In genomic region chr1:43521716-43522115, GRCh38 we compare ENCODE assay signal across 20 cellular contexts. TPM values are rescaled to one million over a fixed set of nuclear protein-coding genes. Genes with fewer than 3 reads are reported as not detected.
DNase-seq lines count a peak whose midpoint lies in the region; ATAC-seq, FAIRE-seq and TF ChIP-seq lines count a peak whose summit lies in the region.
"Had no signal": no experiment of that assay in that cellular context is flagged by ENCODE, and none has a peak within 500 bp of the region (broad histone marks: within the 10 kb centered on the region; RNA-seq: fewer than 3 reads in every experiment).

No MANE protein-coding gene starts in this region.

- FAIRE-seq in A549 (lab: Jason Lieb, UNC) = no peak
- no peak for FAIRE-seq in H1 (lab: Jason Lieb, UNC)
- FAIRE-seq: GM18507 had no signal

- TF ChIP-seq POLR2A in A549 (IDR thresholded peaks at IDR 0.05; ENCODE audit: low read length) (no peak), H1 (IDR thresholded peaks at IDR 0.05; ENCODE audit: control extremely low read depth in 1 of 2, low read depth in 2 of 2, low read length in 2 of 2) (no peak), uterus (IDR thresholded peaks at IDR 0.05) (no peak)

- H3K9me3 Mint-ChIP-seq in naive thymus-derived CD4-positive, alpha-beta T cell = no peaks in the 10 kb centered on the region
- H3K9me3 Mint-ChIP-seq: H9 had no signal

- H3K27me3 ChIP-seq in H1 (replicated peaks in 1 of 4; ENCODE audit: control insufficient read depth in 3 of 4, extremely low read depth in 1 of 4, insufficient read depth in 3 of 4, low read length in 3 of 4) = peaks cover 0 to 3% (median 0%) of the 10 kb centered on the region in 4 experiments; a peak in 1 of 7 replicates
- peaks cover 0 to 13% of the 10 kb centered on the region in 2 donors for H3K27me3 ChIP-seq in naive thymus-derived CD4-positive, alpha-beta T cell (ENCODE audit: control insufficient read depth in 2 of 2, insufficient read depth in 2 of 2, low read length in 2 of 2)
- H3K27me3 ChIP-seq in uterus = no peaks in the 10 kb centered on the region
- H3K27me3 ChIP-seq: BLaER1 had no signal

- peaks cover 0 to 7% (median 0%) of the 10 kb centered on the region in 7 donors for H3K4me1 Mint-ChIP-seq in naive thymus-derived CD4-positive, alpha-beta T cell
- H3K4me1 Mint-ChIP-seq: CD4-positive, CD25-positive, alpha-beta regulatory T cell had no signal

- no peak for ATAC-seq in A549
- no peak for ATAC-seq in naive thymus-derived CD4-positive, alpha-beta T cell
- no peak for ATAC-seq in GM21723 (IDR thresholded peaks at IDR 0.05; ENCODE audit: unreplicated experiment)
- ATAC-seq: PC-3 had no signal

- 74% methylated on average over 8 of the region's 8 CpGs for WGBS in A549 (ENCODE audit: missing lambda C conversion rate)
- 83% methylated on average over 8 of the region's 8 CpGs; no CpG with 5 or more reads in 1 of the 2 experiments for whole genome bisulfite sequencing in H1 (ENCODE audit: extremely low coverage in 1 of 2, insufficient coverage in 1 of 2, insufficient read length in 1 of 2, insufficient replicate concordance in 2 of 2, low coverage in 1 of 2, low lambda C conversion rate in 2 of 2, missing lambda C conversion rate in 1 of 2), 2 experiments

- H2BK20ac ChIP-seq in H1 (ENCODE audit: low read length) = no peak overlapping the region

- no peak for DNase-seq in A549 (ENCODE audit: low read depth in 1 of 2, low spot score in 1 of 2)
- DNase-seq in OCI-M1 (lab: John Stamatoyannopoulos, UW) = peak; percentile 29
- DNase-seq in H1 (ENCODE audit: low read depth in 1 of 2, low spot score in 2 of 2) = no peak
- peak; percentile 24 for DNase-seq in posterior vena cava (ENCODE audit: low spot score)
- no peak for DNase-seq in naive thymus-derived CD4-positive, alpha-beta T cell
- DNase-seq in uterus = no peak
- DNase-seq in HUDEP-2 (lab: John Stamatoyannopoulos, UW; ENCODE audit: unreplicated experiment in 76 of 76) = no peak
- DNase-seq: CD4-positive, CD25-positive, alpha-beta regulatory T cell; DMS153; H9; KBM-7; NCI-H187; NCI-H446; NCI-H524 treated with DMSO at 0.1 percent for 48 hours; NCI-H774; PC-3; Right ventricle myocardium superior had no signal

- no peak overlapping the region for H2BK5ac ChIP-seq in H1 (ENCODE audit: low read depth, low read length)

- POLR2A ChIA-PET in A549 (lab: Yijun Ruan, JAX) = interaction anchor here (0.6 kb wide), 1 partner anchor 131 kb away, joined by 3 read pairs; no protein-coding TSS in a partner anchor
- POLR2A ChIA-PET in H1 (lab: Charles Lee; ENCODE audit: partially characterized antibody) = interaction anchor here (0.8 to 2.2 kb wide), 5 partner anchors 31 to 73 kb away, joined by 3 to 7 read pairs (median 3); partner anchors contain the start of gene HYI
- POLR2A ChIA-PET in naive thymus-derived CD4-positive, alpha-beta T cell (lab: Charles Lee) = interaction anchor here (1.6 kb wide), 1 partner anchor 12 kb away, joined by 3 read pairs; no protein-coding TSS in a partner anchor

- no peak overlapping the region for H2BK12ac ChIP-seq in H1 (ENCODE audit: low read depth, low read length)

- intact Hi-C loops in posterior vena cava (cut with DNase I) (loop anchor here in 1 of 2 donors (10.0 kb wide), 1 partner anchor 297 kb away; no protein-coding TSS in a partner anchor), uterus (cut with DNase I; ENCODE audit: low total_unique reads) (no loop called here)
- intact Hi-C loops in naive thymus-derived CD4-positive, alpha-beta T cell (cut with micrococcal nuclease) = no loop called here

- peak overlapping the region; percentile 50; the same call in 1 of the 2 replicates for H2BK15ac ChIP-seq in H1 (ENCODE audit: low read length)

- TF ChIP-seq CTCF in A549 (IDR thresholded peaks at IDR 0.05) (no peak), H1 (IDR thresholded peaks at IDR 0.05; ENCODE audit: control extremely low read depth in 1 of 3, insufficient read depth in 1 of 3, low read depth in 1 of 3, low read length in 3 of 3) (no peak), uterus (IDR thresholded peaks at IDR 0.05) (no peak)

- H3K4ac ChIP-seq in H1 (replicated peaks; ENCODE audit: insufficient read length, low read depth, low read length) = no peak overlapping the region

- no peaks in the 10 kb centered on the region for H3K79me1 ChIP-seq in H1 (ENCODE audit: low read depth, low read length)

- H3K27ac ChIP-seq in A549 = peak overlapping the region; percentile 78 to 100; a peak in 5 of 6 replicates
- no peak overlapping the region for H3K27ac ChIP-seq in H1 (ENCODE audit: low read depth, low read length)
- no peak overlapping the region for H3K27ac ChIP-seq in naive thymus-derived CD4-positive, alpha-beta T cell (ENCODE audit: low read depth, low read length)
- no peak overlapping the region for H3K27ac ChIP-seq in uterus
- H3K27ac ChIP-seq: BLaER1 had no signal

- H3K18ac ChIP-seq in H1 (ENCODE audit: extremely low read depth, low read length) = no peak overlapping the region

- H3K4me3 ChIP-seq in A549 (no peak overlapping the region), H1 (ENCODE audit: extremely low read depth in 1 of 4, insufficient read depth in 2 of 4, low read depth in 3 of 4, low read length in 4 of 4) (no peak overlapping the region), uterus (no peak overlapping the region)
- no peak overlapping the region for H3K4me3 ChIP-seq in naive thymus-derived CD4-positive, alpha-beta T cell (ENCODE audit: low read length)
- H3K4me3 ChIP-seq: BLaER1 had no signal

- no peak overlapping the region for H3K4me3 Mint-ChIP-seq in naive thymus-derived CD4-positive, alpha-beta T cell
- H3K4me3 Mint-ChIP-seq: CD4-positive, CD25-positive, alpha-beta regulatory T cell; H9 had no signal

- no peaks in the 10 kb centered on the region for H3K36me3 ChIP-seq in H1 (ENCODE audit: control insufficient read depth in 2 of 4, insufficient read depth in 4 of 4, low read length in 3 of 4)
- no peaks in the 10 kb centered on the region for H3K36me3 ChIP-seq in naive thymus-derived CD4-positive, alpha-beta T cell (ENCODE audit: control insufficient read depth in 2 of 3, insufficient read depth in 3 of 3, low read length in 3 of 3)
- no peaks in the 10 kb centered on the region for H3K36me3 ChIP-seq in uterus
- H3K36me3 ChIP-seq: BLaER1 had no signal

- H3K36me3 Mint-ChIP-seq in naive thymus-derived CD4-positive, alpha-beta T cell = peaks cover 0 to 3% (median 0%) of the 10 kb centered on the region in 5 donors
- H3K36me3 Mint-ChIP-seq: CD4-positive, CD25-positive, alpha-beta regulatory T cell had no signal

- H4K8ac ChIP-seq in H1 (ENCODE audit: extremely low read depth, insufficient read depth, low read length) = no peak overlapping the region

- no peak overlapping the region for H2AFZ ChIP-seq in H1 (ENCODE audit: low read length)

- no peak overlapping the region for H2BK120ac ChIP-seq in H1 (replicated peaks; ENCODE audit: low read depth, low read length)

- TF ChIP-seq EP300 in A549 (IDR thresholded peaks at IDR 0.05) (no peak), H1 (IDR thresholded peaks at IDR 0.05; ENCODE audit: borderline replicate concordance in 1 of 2, low read depth in 2 of 2, low read length in 2 of 2) (no peak)

- no peak overlapping the region for H4K5ac ChIP-seq in H1 (ENCODE audit: insufficient read length, low read depth, low read length)

- H3K4me2 ChIP-seq in A549 (no peak overlapping the region), H1 (ENCODE audit: insufficient read depth in 1 of 2, low read depth in 2 of 2, low read length in 2 of 2) (no peak overlapping the region)
- H3K4me2 ChIP-seq: BLaER1 had no signal

- no peak overlapping the region for H3K14ac ChIP-seq in H1 (ENCODE audit: insufficient read length)

- H3K9me3 ChIP-seq in A549 (no peaks in the 10 kb centered on the region; the same call in 2 of the 3 replicates), H1 (ENCODE audit: insufficient read depth in 2 of 2, low read depth in 1 of 2, low read length in 1 of 2) (no peaks in the 10 kb centered on the region), uterus (no peaks in the 10 kb centered on the region)
- H3K9me3 ChIP-seq in naive thymus-derived CD4-positive, alpha-beta T cell (ENCODE audit: control insufficient read depth in 2 of 3, low read length in 3 of 3) = no peaks in the 10 kb centered on the region
- H3K9me3 ChIP-seq: BLaER1 had no signal

- no peaks in the 10 kb centered on the region for H4K20me1 ChIP-seq in H1 (replicated peaks in 1 of 2; ENCODE audit: control insufficient read depth in 1 of 2, insufficient read depth in 2 of 2, low read length in 2 of 2)
- H4K20me1 ChIP-seq: BLaER1 had no signal

- H3K27ac Mint-ChIP-seq in naive thymus-derived CD4-positive, alpha-beta T cell = no peak overlapping the region
- H3K27ac Mint-ChIP-seq: H9 had no signal

- H3K9ac ChIP-seq in H1 (replicated peaks in 1 of 4; ENCODE audit: extremely low read depth in 1 of 4, low read depth in 3 of 4, low read length in 3 of 4) = no peak overlapping the region
- H3K9ac ChIP-seq: BLaER1 had no signal

- H3K23me2 ChIP-seq in H1 (ENCODE audit: low read depth, low read length) = no peaks in the 10 kb centered on the region

- no peaks in the 10 kb centered on the region for H3K79me2 ChIP-seq in H1 (ENCODE audit: control insufficient read depth in 1 of 2, insufficient read depth in 2 of 2, low read length in 2 of 2)

- CTCF ChIA-PET in A549 (lab: Yijun Ruan, JAX) (interaction anchor here (0.7 to 1.1 kb wide), 3 partner anchors 9 to 15 kb away, joined by 3 to 4 read pairs (median 3); no protein-coding TSS in a partner anchor), H1 (lab: Charles Lee; ENCODE audit: partially characterized antibody) (interaction anchor here (0.9 to 1.9 kb wide), 3 partner anchors 28 to 107 kb away, joined by 3 to 5 read pairs (median 3); no protein-coding TSS in a partner anchor)
- CTCF ChIA-PET in naive thymus-derived CD4-positive, alpha-beta T cell (lab: Charles Lee) = interaction anchor here (1.1 kb wide), 1 partner anchor 8 kb away, joined by 3 read pairs; no protein-coding TSS in a partner anchor

- H4K91ac ChIP-seq in H1 (replicated peaks; ENCODE audit: insufficient read length, low read length) = no peak overlapping the region

- peaks cover 39% of the 10 kb centered on the region for H3K4me1 ChIP-seq in A549
- no peaks in the 10 kb centered on the region; a peak in 1 of 7 replicates for H3K4me1 ChIP-seq in H1 (replicated peaks in 1 of 4; ENCODE audit: control insufficient read depth in 3 of 4, insufficient read depth in 4 of 4, low read length in 3 of 4)
- H3K4me1 ChIP-seq in naive thymus-derived CD4-positive, alpha-beta T cell (ENCODE audit: control insufficient read depth in 2 of 2, insufficient read depth in 2 of 2, low read length in 2 of 2) = no peaks in the 10 kb centered on the region
- no peaks in the 10 kb centered on the region for H3K4me1 ChIP-seq in uterus
- H3K4me1 ChIP-seq: BLaER1 had no signal

- no peak overlapping the region for H3K23ac ChIP-seq in H1 (ENCODE audit: insufficient read length)

- no peak overlapping the region for H3K56ac ChIP-seq in H1 (replicated peaks; ENCODE audit: insufficient read length, low read depth, low read length)

- H3K27me3 Mint-ChIP-seq in naive thymus-derived CD4-positive, alpha-beta T cell = peaks cover 40 to 61% (median 50%) of the 10 kb centered on the region in 5 donors

- H2AK5ac ChIP-seq in H1 (ENCODE audit: low read depth, low read length) = no peak overlapping the region

- TF ChIP-seq RAD21 in A549 (conservative IDR thresholded peaks at IDR 0.05 in 1 of 2, IDR thresholded peaks at IDR 0.05 in 1 of 2) (no peak), H1 (IDR thresholded peaks at IDR 0.05 in 1 of 2, conservative IDR thresholded peaks at IDR 0.05 in 1 of 2; ENCODE audit: low read depth in 2 of 2, low read length in 2 of 2) (no peak)

RNA-seq across cellular contexts. Expression of gene PTPRF, which starts 9.0 kb away (rescaled TPM):
- 96.5 and 111 TPM in 2 replicates for polyA plus RNA-seq in A549 (2011; rRNA removed)
- polyA plus RNA-seq in A549 (2012; cell fraction: cytosol; rRNA removed) = 84.0 and 107 TPM in 2 replicates
- polyA plus RNA-seq in A549 (2012; cell fraction: nucleus; rRNA removed) = 211 and 261 TPM in 2 replicates
- polyA plus RNA-seq in A549 (2017; fragmentation: RNase III; extraction: RNeasy Plus Mini Kit Qiagen cat#74134 plus additional on column Dnase treatment) = 68.3 to 75.4 TPM (median 68.5 TPM) in 3 replicates
- 308 and 310 TPM in 2 replicates for polyA minus RNA-seq in A549 (2011; rRNA and poly(A)+ RNA removed)
- total RNA-seq in H1 (2021; fragmentation: NEBNext Ultra II Directional; extraction: Animal tissue kit (Norgen Biotek cat#: 25700)) = 221 and 231 TPM in 2 replicates
- polyA plus RNA-seq in H1 (2011; rRNA removed) = 136 and 174 TPM in 2 replicates
- 128 TPM for polyA plus RNA-seq in H1 (2011; cell fraction: cytosol; rRNA removed)
- 286 TPM for polyA plus RNA-seq in H1 (2011; cell fraction: nucleus; rRNA removed)
- 142 to 208 TPM (median 171 TPM) in 4 replicates for polyA plus RNA-seq in H1 (2012, experiment 1 of 2)
- polyA plus RNA-seq in H1 (2012, experiment 2 of 2) = 95.7 TPM
- polyA plus RNA-seq in H1 (2013, experiment 1 of 2) = 171 TPM
- polyA plus RNA-seq in H1 (2013, experiment 2 of 2) = 161 TPM
- polyA minus RNA-seq in H1 (2011; rRNA and poly(A)+ RNA removed) = 365 and 371 TPM in 2 replicates
- polyA minus RNA-seq in H1 (2011; cell fraction: cytosol; rRNA and poly(A)+ RNA removed) = 155 TPM
- polyA minus RNA-seq in H1 (2011; cell fraction: nucleus; rRNA and poly(A)+ RNA removed) = 141 TPM
- total RNA-seq in posterior vena cava = 10 to 100 TPM; 59.0 to 68.3 TPM
- 1 to 10 TPM in 2 of 5 experiments, under 1 TPM in 1, not detected in 2; 0.49 to 2.3 (median 1.8) TPM for total RNA-seq in naive thymus-derived CD4-positive, alpha-beta T cell
- not detected for polyA plus RNA-seq in naive thymus-derived CD4-positive, alpha-beta T cell
- 100 to 1,000 TPM in 2 of 4 donors, 10 to 100 TPM in 2; 24.7 to 172 (median 124) TPM for total RNA-seq in uterus
- polyA plus RNA-seq: CD4-positive, CD25-positive, alpha-beta regulatory T cell had no signal

Comparison
In these comparisons a context has a peak if more than half of its experiments do, and no peak if none do; other contexts are left out.
1. DNase-seq: peak in OCI-M1 (single experiment) and posterior vena cava (single experiment); none in A549 (0 of 2), H1 (0 of 2), naive thymus-derived CD4-positive, alpha-beta T cell (0 of 9), uterus (0 of 2) and HUDEP-2 (0 of 76).
2. H3K27ac ChIP-seq: peak in A549 (2 of 2); none in H1 (single experiment), naive thymus-derived CD4-positive, alpha-beta T cell (single experiment) and uterus (0 of 2).
3. RNA of gene PTPRF, which starts 9.0 kb away (total RNA-seq): 221 to 231 TPM in H1, 24.7 to 172 TPM in uterus and 59.0 to 68.3 TPM in posterior vena cava; 0.49 to 2.3 TPM in naive thymus-derived CD4-positive, alpha-beta T cell; every median in the first group is over 4 times any median in the second.